In genomic region chr1:146051452-146051852, GRCh38 we compare ENCODE assay signal across 8 cellular contexts. TPM values are rescaled to one million over a fixed set of nuclear protein-coding genes. Genes with fewer than 3 reads are reported as not detected.
A peak's percentile ranks its signal among the peaks of the same experiment; 100 is the strongest.
DNase-seq lines count a peak whose midpoint lies in the region; ATAC-seq, FAIRE-seq and TF ChIP-seq lines count a peak whose summit lies in the region.

No MANE protein-coding gene starts in this region.

- TF ChIP-seq POLR2A in K562 (conservative IDR thresholded peaks at IDR 0.05) (no peak), uterus (IDR thresholded peaks at IDR 0.05) (no peak)

- H4K20me1 ChIP-seq in K562 (replicated peaks; ENCODE audit: control insufficient read depth, insufficient read depth, low read length): no peaks in the 10 kb centered on the region

- POLR2A ChIA-PET in K562 (lab: Yijun Ruan, JAX): interaction anchor here (0.6 to 7.8 kb wide), 27 partner anchors 8 to 1033 kb away, joined by 3 to 183 read pairs (median 5); partner anchors contain the start of genes ANKRD34A, ANKRD35, HJV and LIX1L

- FAIRE-seq in K562 (lab: Jason Lieb, UNC): no peak

- peak overlapping the region; percentile 59 to 85; a peak in 3 of 4 replicates for H3K9ac ChIP-seq in K562 (ENCODE audit: insufficient read depth in 1 of 2, low read depth in 2 of 2, low read length in 2 of 2)

- peak overlapping the region; percentile 36; the same call in 1 of the 2 replicates for H2AFZ ChIP-seq in K562 (ENCODE audit: low read depth, low read length)

- no TSS peak for BruUV-seq in K562 (replicated peaks; lab: Mats Ljungman, UMichigan)

- TF ChIP-seq EP300 in K562 (IDR thresholded peaks at IDR 0.05; ENCODE audit: low read length): no peak

- H3K36me3 ChIP-seq in K562 (ENCODE audit: control insufficient read depth, insufficient read depth, low read length) (no peaks in the 10 kb centered on the region), lower lobe of right lung (no peaks in the 10 kb centered on the region), uterus (no peaks in the 10 kb centered on the region)

- H3K9me3 ChIP-seq in K562 (replicated peaks; ENCODE audit: control insufficient read depth, insufficient read depth, low read depth, low read length) (no peaks in the 10 kb centered on the region), lower lobe of right lung (no peaks in the 10 kb centered on the region), uterus (no peaks in the 10 kb centered on the region)

- H3K4me2 ChIP-seq in K562 (ENCODE audit: insufficient read depth, low read length): peak overlapping the region; percentile 51

- ATAC-seq in K562 (no peak), lower lobe of right lung (peak; percentile 13 to 35), HG02970 (IDR thresholded peaks at IDR 0.05; ENCODE audit: low FRiP score, unreplicated experiment) (no peak)

- intact Hi-C loops in K562 (cut with micrococcal nuclease) (no loop called here), lower lobe of right lung (cut with DNase I) (no loop called here), uterus (cut with DNase I; ENCODE audit: low total_unique reads) (no loop called here)

- H3K4me3 ChIP-seq in K562: 0 out of 2 replicates have a peak overlapping the region, but pooled peaks have one; percentile 20
- peak overlapping the region; percentile 44 for H3K4me3 ChIP-seq in lower lobe of right lung
- H3K4me3 ChIP-seq in uterus: peak overlapping the region; percentile 31 to 42

- no peaks in the 10 kb centered on the region for H3K79me2 ChIP-seq in K562 (ENCODE audit: control insufficient read depth, insufficient read depth, low read length)

- CTCF ChIA-PET in K562 (lab: Yijun Ruan, JAX; ENCODE audit: low intra/inter-chr PET ratio): no interaction called here

- 8% methylated on average over 12 of the region's 15 CpGs for WGBS in K562 (ENCODE audit: insufficient coverage, low coverage, missing lambda C conversion rate)

- DNase-seq in stimulated activated CD8-positive, alpha-beta memory T cell treated with anti-CD3 and anti-CD28 coated beads, Interleukin-7, amount 100 ng/mL, for 24 hours (ENCODE audit: low read depth): peak; percentile 4
- no peak for DNase-seq in stimulated activated CD8-positive, alpha-beta memory T cell treated with anti-CD3 and anti-CD28 coated beads, Interleukin-4, amount 100 ng/mL, for 48 hours
- no peak for DNase-seq in K562 (ENCODE audit: extremely low read depth in 1 of 4, low spot score in 3 of 4)
- DNase-seq in lower lobe of right lung: no peak
- DNase-seq in uterus: no peak
- DNase-seq in DMS53 treated with DMSO at 0.1 percent for 48 hours (lab: John Stamatoyannopoulos, UW; ENCODE audit: unreplicated experiment): no peak
- no peak for DNase-seq in DMS 273 (lab: John Stamatoyannopoulos, UW; ENCODE audit: unreplicated experiment)

- in situ Hi-C loops in K562 (cut with MboI): loop anchor here (10.0 kb wide), 1 partner anchor 953 kb away; no protein-coding TSS in a partner anchor

- TF ChIP-seq RAD21 in K562 (CRISPR knock-in tag; conservative IDR thresholded peaks at IDR 0.05 in 1 of 2, IDR thresholded peaks at IDR 0.05 in 1 of 2): no peak

- H3K4me1 ChIP-seq in K562 (replicated peaks in 1 of 2; ENCODE audit: control insufficient read depth in 2 of 2, insufficient read depth in 2 of 2, low read length in 2 of 2): peaks cover 5 to 8% of the 10 kb centered on the region in 2 experiments; a peak in 4 of 5 replicates
- H3K4me1 ChIP-seq in lower lobe of right lung: no peaks in the 10 kb centered on the region
- no peaks in the 10 kb centered on the region for H3K4me1 ChIP-seq in uterus

- H3K27me3 ChIP-seq in K562 (ENCODE audit: control insufficient read depth in 2 of 2, insufficient read depth in 2 of 2, low read length in 2 of 2): no peaks in the 10 kb centered on the region
- no peaks in the 10 kb centered on the region for H3K27me3 ChIP-seq in lower lobe of right lung (ENCODE audit: low read depth)
- H3K27me3 ChIP-seq in uterus: no peaks in the 10 kb centered on the region

- TF ChIP-seq CTCF in K562 (IDR thresholded peaks at IDR 0.05 in 2 of 3, conservative IDR thresholded peaks at IDR 0.05 in 1 of 3; ENCODE audit: insufficient read depth in 2 of 3, low read depth in 1 of 3, low read length in 3 of 3) (no peak), lower lobe of right lung (IDR thresholded peaks at IDR 0.05) (no peak), uterus (IDR thresholded peaks at IDR 0.05) (no peak)

- no peaks in the 10 kb centered on the region for H3K9me1 ChIP-seq in K562 (ENCODE audit: control insufficient read depth, insufficient read depth, low read length)

- H3K27ac ChIP-seq in K562 (ENCODE audit: extremely low read depth, low read depth, low read length): peak overlapping the region; percentile 95
- peak overlapping the region; percentile 83 for H3K27ac ChIP-seq in lower lobe of right lung
- H3K27ac ChIP-seq in uterus: peak overlapping the region; percentile 81 to 82

TF ChIP-seq in K562, 482 proteins besides CTCF, POLR2A, EP300 and RAD21 (continues in another document):
- TF ChIP-seq PRPF4 (IDR thresholded peaks at IDR 0.05; ENCODE audit: insufficient read depth, low read depth, low read length, poor library complexity, severe bottlenecking) (no peak), USF1 (CRISPR knock-in tag; IDR thresholded peaks at IDR 0.05) (no peak), MEIS2 (IDR thresholded peaks at IDR 0.05; ENCODE audit: partially characterized antibody) (no peak)

RNA-seq across cellular contexts. Expression of gene HJV, which starts 29.9 kb away (rescaled TPM):
- 6.4 and 7.7 TPM in 2 replicates for total RNA-seq in K562 (2011; cell fraction: chromatin; rRNA removed; ENCODE audit: low replicate concordance)
- 5.4 and 7.8 TPM in 2 replicates for total RNA-seq in K562 (2011; cell fraction: nucleolus; rRNA removed)
- total RNA-seq in K562 (2011; cell fraction: nucleoplasm; rRNA removed): 6.4 and 6.9 TPM in 2 replicates
- total RNA-seq in K562 (2014; rRNA removed) (1.1 and 2.5 TPM in 2 replicates), K562 (2014; rRNA removed; fragmentation: Illumina TruSeq; extraction: Trizol) (2.1 and 3.3 TPM in 2 replicates), K562 (2015; rRNA removed; fragmentation: Illumina TruSeq; extraction: Trizol) (1.9 and 2.9 TPM in 2 replicates), K562 (2021) (2.1 and 2.9 TPM in 2 replicates), lower lobe of right lung (not detected), uterus (not detected)
- polyA plus RNA-seq in K562 (2011; rRNA removed) (3.2 and 6.6 TPM in 2 replicates), K562 (2014; fragmentation: Illumina TruSeq; extraction: Trizol) (2.7 and 3.0 TPM in 2 replicates), K562 (2014; fragmentation: Nextera tagmentation; extraction: Ambion mirVana) (1 to 10 TPM; 1.0 to 1.3 TPM), K562 (2014; rRNA removed) (2.4 and 5.5 TPM in 2 replicates)
- 3.0 and 4.6 TPM in 2 replicates for polyA plus RNA-seq in K562 (2011; cell fraction: cytosol; rRNA removed)
- polyA plus RNA-seq in K562 (2011; cell fraction: nucleus; rRNA removed): 3.7 and 5.5 TPM in 2 replicates
- polyA plus RNA-seq in K562 (2012): 2.9 and 4.8 TPM in 2 replicates
- polyA minus RNA-seq in K562 (2011; rRNA and poly(A)+ RNA removed): 4.3 and 4.5 TPM in 2 replicates
- polyA minus RNA-seq in K562 (2011; cell fraction: cytosol; rRNA and poly(A)+ RNA removed): 0.73 and 2.8 TPM in 2 replicates
- polyA minus RNA-seq in K562 (2011; cell fraction: nucleus; rRNA and poly(A)+ RNA removed): 2.3 and 2.7 TPM in 2 replicates

RNA-seq across cellular contexts. Expression of gene TXNIP, which starts 55.1 kb away (rescaled TPM):
- 1,167 and 1,393 TPM in 2 replicates for total RNA-seq in K562 (2011; cell fraction: chromatin; rRNA removed; ENCODE audit: low replicate concordance)
- 716 and 782 TPM in 2 replicates for total RNA-seq in K562 (2011; cell fraction: nucleolus; rRNA removed)
- 756 and 864 TPM in 2 replicates for total RNA-seq in K562 (2011; cell fraction: nucleoplasm; rRNA removed)
- total RNA-seq in K562 (2014; rRNA removed) (202 and 226 TPM in 2 replicates), K562 (2014; rRNA removed; fragmentation: Illumina TruSeq; extraction: Trizol) (278 and 307 TPM in 2 replicates), K562 (2015; rRNA removed; fragmentation: Illumina TruSeq; extraction: Trizol) (217 and 235 TPM in 2 replicates), K562 (2021) (257 and 263 TPM in 2 replicates), lower lobe of right lung (1,554 TPM), uterus (1,000 to 10,000 TPM in 3 of 4 donors, 100 to 1,000 TPM in 1; 731 to 1,940 (median 1,478) TPM)
- polyA plus RNA-seq in K562 (2011; rRNA removed) (499 and 553 TPM in 2 replicates), K562 (2014; fragmentation: Illumina TruSeq; extraction: Trizol) (253 and 295 TPM in 2 replicates), K562 (2014; fragmentation: Nextera tagmentation; extraction: Ambion mirVana) (100 to 1,000 TPM; 120 to 237 TPM), K562 (2014; rRNA removed) (249 and 259 TPM in 2 replicates)
- 244 and 270 TPM in 2 replicates for polyA plus RNA-seq in K562 (2011; cell fraction: cytosol; rRNA removed)
- polyA plus RNA-seq in K562 (2011; cell fraction: nucleus; rRNA removed): 1,140 and 1,617 TPM in 2 replicates
- polyA plus RNA-seq in K562 (2012): 256 and 452 TPM in 2 replicates
- 595 and 605 TPM in 2 replicates for polyA minus RNA-seq in K562 (2011; rRNA and poly(A)+ RNA removed)
- 116 and 223 TPM in 2 replicates for polyA minus RNA-seq in K562 (2011; cell fraction: cytosol; rRNA and poly(A)+ RNA removed)
- 667 and 1,436 TPM in 2 replicates for polyA minus RNA-seq in K562 (2011; cell fraction: nucleus; rRNA and poly(A)+ RNA removed)

Comparison
In these comparisons a context has a peak if more than half of its experiments do, and no peak if none do; other contexts are left out.
1. ATAC-seq: peak in lower lobe of right lung (2 of 2); none in K562 (single experiment) and HG02970 (single experiment).
2. Peak in every context shown above with its lines, with median percentiles within 50 percentile points of each other: H3K27ac ChIP-seq and H3K4me3 ChIP-seq.